ENCODE assay signal across 8 cellular contexts in genomic region chr15:49045691-49046112, GRCh38. TPM values are rescaled to one million over a fixed set of nuclear protein-coding genes. Genes with fewer than 3 reads are reported as not detected.
DNase-seq lines count a peak whose midpoint lies in the region; ATAC-seq and TF ChIP-seq lines count a peak whose summit lies in the region.

No MANE protein-coding gene starts in this region.

- no peaks in the 10 kb centered on the region for H3K27me3 Mint-ChIP-seq in neural crest cell (ENCODE audit: low read depth)

- ATAC-seq in GM21447 (IDR thresholded peaks at IDR 0.05; ENCODE audit: unreplicated experiment) = peak; percentile 48

- peak overlapping the region; percentile 90 for H3K4me3 ChIP-seq in WI38 (ENCODE audit: low read depth, low read length)
- H3K4me3 ChIP-seq in foreskin fibroblast (ENCODE audit: low read depth in 1 of 2, low read length in 2 of 2) = peak overlapping the region; percentile 81 to 96

- peaks cover 10% of the 10 kb centered on the region for H3K36me3 Mint-ChIP-seq in neural crest cell (ENCODE audit: low read depth)

- peak overlapping the region; percentile 98 for H3K27ac Mint-ChIP-seq in neural crest cell (ENCODE audit: unreplicated experiment)

- peaks cover 30% of the 10 kb centered on the region for H3K4me1 Mint-ChIP-seq in neural crest cell

- H3K4me3 Mint-ChIP-seq in neural crest cell = peak overlapping the region; percentile 99

- TF ChIP-seq CTCF in WI38 (IDR thresholded peaks at IDR 0.05; ENCODE audit: low read depth, low read length) = no peak
- no peak for TF ChIP-seq CTCF in foreskin fibroblast (IDR thresholded peaks at IDR 0.05; ENCODE audit: low read depth, low read length)
- no peak for TF ChIP-seq CTCF in neural crest cell (conservative IDR thresholded peaks at IDR 0.05)

- DNase-seq in NCI-H1417 (lab: John Stamatoyannopoulos, UW) = peak; percentile 0 to 64 (median 53)
- DNase-seq in NCI-H1417 treated with DMSO at 0.1 percent for 48 hours (lab: John Stamatoyannopoulos, UW) = no peak
- DNase-seq in HPDE6-E6E7 (ENCODE audit: extremely low spot score) = peak; percentile 6
- peak in 1 of 2 donors; percentile 32 for DNase-seq in foreskin fibroblast
- DNase-seq in neural crest cell (ENCODE audit: low read depth, low spot score) = no peak
- DNase-seq in activated gamma-delta T cell treated with Interleukin-2 at 50 U/mL for 16 hours = no peak

- H3K9me3 Mint-ChIP-seq in neural crest cell = no peaks in the 10 kb centered on the region

RNA-seq across cellular contexts. Expression of gene SECISBP2L, which starts 0.5 kb away (rescaled TPM):
- total RNA-seq in neural crest cell = 39.2 and 44.5 TPM in 2 replicates

Comparison
In these comparisons a context has a peak if more than half of its experiments do, and no peak if none do; other contexts are left out.
1. DNase-seq: peak in NCI-H1417 (3 of 3) and HPDE6-E6E7 (single experiment); none in NCI-H1417 treated with DMSO at 0.1 percent for 48 hours (single experiment), neural crest cell (single experiment) and activated gamma-delta T cell treated with Interleukin-2 at 50 U/mL for 16 hours (single experiment).